In the genomic region with DNA sequence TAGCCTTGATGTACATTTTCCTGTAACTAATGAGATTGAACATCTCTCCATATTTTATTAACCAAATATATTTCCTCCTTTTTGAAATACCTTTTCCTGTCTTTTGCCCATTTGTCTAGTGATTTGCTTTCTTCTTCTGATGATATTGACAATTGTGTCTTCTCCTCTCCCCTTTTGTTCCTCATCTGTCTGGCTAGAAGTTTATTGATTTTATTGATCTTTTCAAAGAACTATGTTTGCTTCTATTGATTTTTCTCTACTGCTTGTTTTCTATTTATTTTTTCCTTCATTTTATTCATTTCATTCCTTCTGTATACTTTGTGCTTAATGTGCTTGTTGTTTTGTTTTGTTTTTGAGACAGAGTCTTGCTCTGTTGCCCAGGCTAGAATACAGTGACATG, we compare ENCODE assay signal across 21 cellular contexts.
DNase-seq lines count a peak whose midpoint lies in the region; ATAC-seq, FAIRE-seq and TF ChIP-seq lines count a peak whose summit lies in the region.
"Had no signal": no experiment of that assay in that cellular context is flagged by ENCODE, and none has a peak within 500 bp of the region (broad histone marks: within the 10 kb centered on the region; RNA-seq: fewer than 3 reads in every experiment).

No MANE protein-coding gene starts in this region.

- ATAC-seq in HepG2 (no peak), right lobe of liver (no peak)
- ATAC-seq: CD8-positive, alpha-beta T cell had no signal

- in situ Hi-C loops in HepG2 (cut with HindIII; ENCODE audit: extremely low pct_ligation_motif_present, low pct_unique_long_range_greater_than_20kb), result no loop called here

- POLR2A ChIA-PET in HepG2 (lab: Yijun Ruan, JAX), result no interaction called here

- CTCF ChIA-PET in HepG2 (lab: Yijun Ruan, JAX; ENCODE audit: low intra/inter-chr PET ratio, low total read pairs), result no interaction called here

- H3K4me1 Mint-ChIP-seq in glutamatergic neuron (ENCODE audit: low read depth, unreplicated experiment) (peaks cover 12% of the 10 kb centered on the region), immature natural killer cell (peaks cover 0 to 3% of the 10 kb centered on the region in 2 donors), CD14-positive monocyte (peaks cover 42% of the 10 kb centered on the region)

- no peak for FAIRE-seq in HepG2 (lab: Jason Lieb, UNC)
- FAIRE-seq: A204.1, D721Med, G401.6, GM12891, GM19239 had no signal

- H3K27me3 Mint-ChIP-seq in glutamatergic neuron (ENCODE audit: unreplicated experiment) (peaks cover 8% of the 10 kb centered on the region), immature natural killer cell (ENCODE audit: low read depth in 3 of 3) (peaks cover 5 to 17% (median 8%) of the 10 kb centered on the region in 3 donors), CD14-positive monocyte (ENCODE audit: low read depth in 3 of 3) (peaks cover 1 to 5% (median 2%) of the 10 kb centered on the region in 3 donors)

- TF ChIP-seq RAD21 in HepG2 (CRISPR knock-in tag; IDR thresholded peaks at IDR 0.05), result no peak

- H3K4me1 ChIP-seq in HepG2 (ENCODE audit: insufficient read depth, low read length) (no peaks in the 10 kb centered on the region), right lobe of liver (no peaks in the 10 kb centered on the region)
- H3K4me1 ChIP-seq: BE2C, Caco-2 had no signal

- TF ChIP-seq POLR2A in HepG2 (IDR thresholded peaks at IDR 0.05; ENCODE audit: insufficient read depth in 1 of 2, low read depth in 2 of 2, low read length in 2 of 2) (no peak), right lobe of liver (IDR thresholded peaks at IDR 0.05) (no peak)

- no peak overlapping the region for H3K9ac ChIP-seq in HepG2 (ENCODE audit: insufficient read depth, low read depth, low read length)
- H3K9ac ChIP-seq: BLaER1 had no signal

- intact Hi-C loops in HepG2 (cut with micrococcal nuclease; ENCODE audit: unreplicated experiment) (no loop called here), right lobe of liver (cut with DNase I) (no loop called here), CD14-positive monocyte (cut with micrococcal nuclease) (no loop called here)

- no peaks in the 10 kb centered on the region for H4K20me1 ChIP-seq in HepG2 (ENCODE audit: insufficient read depth, low read length)
- H4K20me1 ChIP-seq: BLaER1 had no signal

- H2AFZ ChIP-seq in HepG2 (ENCODE audit: low read length), result no peak overlapping the region

- no peaks in the 10 kb centered on the region for H3K79me2 ChIP-seq in HepG2 (ENCODE audit: insufficient read depth, low read length)

- H3K27ac Mint-ChIP-seq in glutamatergic neuron (ENCODE audit: unreplicated experiment) (peak overlapping the region; percentile 69), immature natural killer cell (no peak overlapping the region), CD14-positive monocyte (no peak overlapping the region)
- H3K27ac Mint-ChIP-seq: CD4-positive, alpha-beta T cell; CD8-positive, alpha-beta T cell had no signal

- H3K27ac ChIP-seq in HepG2 (ENCODE audit: extremely low read length, insufficient read depth, low read length) (no peak overlapping the region), right lobe of liver (no peak overlapping the region)
- H3K27ac ChIP-seq: BLaER1 had no signal

- H3K9me3 ChIP-seq in HepG2 (ENCODE audit: low read length) (peaks cover 7% of the 10 kb centered on the region; the same call in 1 of the 2 replicates), right lobe of liver (no peaks in the 10 kb centered on the region)
- H3K9me3 ChIP-seq: BE2C, BLaER1 had no signal

- H3K4me3 Mint-ChIP-seq in glutamatergic neuron (ENCODE audit: unreplicated experiment), result peak overlapping the region; percentile 48
- H3K4me3 Mint-ChIP-seq in immature natural killer cell, result no peak overlapping the region
- no peak overlapping the region for H3K4me3 Mint-ChIP-seq in CD14-positive monocyte
- H3K4me3 Mint-ChIP-seq: CD4-positive, alpha-beta T cell; CD8-positive, alpha-beta T cell had no signal

- no peak overlapping the region for H3K4me3 ChIP-seq in HepG2 (replicated peaks in 1 of 3; ENCODE audit: insufficient read depth in 1 of 3, low read depth in 2 of 3, low read length in 3 of 3)
- no peak overlapping the region for H3K4me3 ChIP-seq in right lobe of liver
- H3K4me3 ChIP-seq: BLaER1 had no signal

- H3K4me2 ChIP-seq in HepG2 (ENCODE audit: low read depth, low read length), result no peak overlapping the region
- H3K4me2 ChIP-seq: BLaER1 had no signal

- H3K9me3 Mint-ChIP-seq in glutamatergic neuron (ENCODE audit: unreplicated experiment) (peaks cover 4% of the 10 kb centered on the region), immature natural killer cell (peaks cover 0 to 4% (median 0%) of the 10 kb centered on the region in 6 donors), CD14-positive monocyte (peaks cover 0 to 11% (median 3%) of the 10 kb centered on the region in 7 donors)

- H3K36me3 Mint-ChIP-seq in glutamatergic neuron (ENCODE audit: unreplicated experiment) (peaks cover 15% of the 10 kb centered on the region), immature natural killer cell (peaks cover 0 to 3% (median 0%) of the 10 kb centered on the region in 3 donors), CD14-positive monocyte (no peaks in the 10 kb centered on the region)
- H3K36me3 Mint-ChIP-seq: CD8-positive, alpha-beta T cell had no signal

- DNase-seq in HepG2 (ENCODE audit: low spot score), result no peak
- no peak for DNase-seq in right lobe of liver
- DNase-seq in glutamatergic neuron, result no peak
- no peak for DNase-seq in immature natural killer cell
- no peak for DNase-seq in CD14-positive monocyte (ENCODE audit: low spot score)
- DNase-seq: 8988T; ACHN; BE2C; C1 segment of cervical spinal cord; Caco-2; Calu3; CD4-positive, alpha-beta T cell; CD8-positive, alpha-beta T cell; DMS79 treated with DMSO at 0.1 percent for 48 hours; GF-D8 had no signal

- BruUV-seq in HepG2 (replicated peaks; lab: Mats Ljungman, UMichigan), result no TSS peak

- no peaks in the 10 kb centered on the region for H3K36me3 ChIP-seq in HepG2 (replicated peaks in 1 of 2; ENCODE audit: control insufficient read depth in 1 of 2, insufficient read depth in 2 of 2, low read length in 2 of 2)
- no peaks in the 10 kb centered on the region for H3K36me3 ChIP-seq in right lobe of liver
- H3K36me3 ChIP-seq: BE2C, BLaER1 had no signal

- H3K27me3 ChIP-seq in HepG2 (ENCODE audit: control insufficient read depth in 1 of 2, insufficient read depth in 2 of 2, low read length in 2 of 2) (no peaks in the 10 kb centered on the region; a peak in 1 of 5 replicates), right lobe of liver (no peaks in the 10 kb centered on the region)
- H3K27me3 ChIP-seq: BLaER1 had no signal

- TF ChIP-seq CTCF in HepG2 (CRISPR knock-in tag; IDR thresholded peaks at IDR 0.05) (no peak), right lobe of liver (IDR thresholded peaks at IDR 0.05) (no peak), glutamatergic neuron (IDR thresholded peaks at IDR 0.05; ENCODE audit: partially characterized antibody, unreplicated experiment) (no peak), CD14-positive monocyte (IDR thresholded peaks at IDR 0.05) (no peak)

- TF ChIP-seq EP300 in HepG2 (IDR thresholded peaks at IDR 0.05; ENCODE audit: low read depth in 2 of 2, low read length in 2 of 2) (no peak), HepG2 (CRISPR knock-in tag; IDR thresholded peaks at IDR 0.05; ENCODE audit: borderline replicate concordance) (no peak)

TF ChIP-seq in HepG2, 621 proteins besides CTCF, POLR2A, EP300 and RAD21:
- peak; percentile 77 for TF ChIP-seq ONECUT2 (CRISPR knock-in tag; IDR thresholded peaks at IDR 0.05)
- TF ChIP-seq ZNF230 (CRISPR knock-in tag; IDR thresholded peaks at IDR 0.05), result no peak
- TF ChIP-seq KAT2B (IDR thresholded peaks at IDR 0.05; ENCODE audit: borderline replicate concordance, low read depth, low read length), result peak; percentile 94
TF ChIP-seq in HepG2: peak in this region for 2.
